8 cellular contexts compared by ENCODE assay signal in the genomic region with DNA sequence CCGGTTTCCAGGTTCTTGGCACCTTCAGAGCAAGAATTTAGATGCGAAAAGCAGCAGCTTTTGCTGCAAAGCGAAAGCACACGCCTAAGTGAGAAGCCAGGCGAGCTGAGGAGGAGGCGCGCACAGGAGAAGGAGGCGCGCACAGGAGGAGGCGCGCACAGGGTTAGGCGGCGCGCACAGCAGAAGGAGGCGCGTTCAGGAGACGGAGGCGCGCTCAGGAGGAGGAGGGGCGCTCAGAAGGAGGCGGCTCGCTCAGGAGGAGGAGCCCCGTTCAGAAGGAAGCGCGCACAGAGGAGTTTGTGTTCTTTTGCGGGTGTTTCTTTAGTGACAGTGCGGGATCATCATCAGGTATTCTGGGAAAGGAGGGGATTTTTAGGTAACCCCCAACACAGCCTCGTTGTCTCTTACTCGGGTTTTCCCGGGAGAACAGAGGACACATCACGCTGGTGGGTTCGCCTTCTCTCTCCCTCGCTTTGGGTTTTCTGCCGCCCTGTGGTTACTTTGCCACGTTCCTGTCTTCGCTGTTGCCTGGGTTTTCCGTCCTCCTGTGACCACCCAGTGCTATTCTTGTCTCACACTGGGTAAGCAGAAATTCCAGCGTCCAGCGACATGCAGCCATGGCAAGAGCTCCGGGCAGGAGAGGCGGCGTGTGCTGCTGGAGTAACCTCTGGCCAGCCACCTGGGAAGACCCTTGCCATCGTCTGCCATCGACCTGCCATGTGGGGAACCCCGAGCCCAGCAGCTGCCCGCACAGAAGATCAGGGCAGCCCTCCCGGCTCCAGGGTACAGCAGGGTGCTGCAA. TPM values are rescaled to one million over a fixed set of nuclear protein-coding genes. Genes with fewer than 3 reads are reported as not detected.
DNase-seq lines count a peak whose midpoint lies in the region; ATAC-seq and TF ChIP-seq lines count a peak whose summit lies in the region.

No MANE protein-coding gene starts in this region.

- intact Hi-C loops in colonic mucosa (cut with DNase I) = no loop called here

- DNase-seq in C1 segment of cervical spinal cord (lab: John Stamatoyannopoulos, UW) (peak in 12 of 14 donors; percentile 5 to 72 (median 51)), colonic mucosa (peak; percentile 69), lung microvascular endothelial cell (ENCODE audit: low read depth in 2 of 2) (peak; percentile 71 to 86), NCI-H187 (lab: John Stamatoyannopoulos, UW) (no peak)
- DNase-seq in activated CD4-positive, alpha-beta T cell treated with anti-CD3 and anti-CD28 coated beads for 48 hours = peak; percentile 67
- peak; percentile 36 for DNase-seq in stimulated activated CD8-positive, alpha-beta memory T cell treated with anti-CD3 and anti-CD28 coated beads, Interleukin-12 subunit alpha, Interleukin-12 subunit beta, amount 100 ng/mL, for 1 hour (ENCODE audit: low read depth)

- H3K9me3 ChIP-seq in HUES48 (ENCODE audit: control insufficient read depth, insufficient read depth, low read length) = no peaks in the 10 kb centered on the region
- no peaks in the 10 kb centered on the region for H3K9me3 ChIP-seq in colonic mucosa

- peak; percentile 78 for ATAC-seq in GM19438 (IDR thresholded peaks at IDR 0.05; ENCODE audit: low read depth, unreplicated experiment)

- TF ChIP-seq CTCF in colonic mucosa (IDR thresholded peaks at IDR 0.05) = no peak

- no peak overlapping the region; the same call in 1 of the 2 replicates for H3K9ac ChIP-seq in HUES48 (ENCODE audit: low read depth, low read length)
- peak overlapping the region in 1 of 2 donors; percentile 77 for H3K9ac ChIP-seq in colonic mucosa (ENCODE audit: low read depth in 2 of 2, low read length in 2 of 2)

- H3K4me1 ChIP-seq in HUES48 (ENCODE audit: control insufficient read depth, insufficient read depth, low read length) (no peaks in the 10 kb centered on the region), colonic mucosa (no peaks in the 10 kb centered on the region)

- H3K27ac ChIP-seq in HUES48 (ENCODE audit: low read depth, low read length) (peak overlapping the region; percentile 52), colonic mucosa (peak overlapping the region; percentile 60)

- no peaks in the 10 kb centered on the region for H3K27me3 ChIP-seq in HUES48 (ENCODE audit: control insufficient read depth, insufficient read depth, low read length)
- H3K27me3 ChIP-seq in colonic mucosa = no peaks in the 10 kb centered on the region

- peak overlapping the region; percentile 67 for H3K4me3 ChIP-seq in HUES48 (ENCODE audit: low read depth, low read length)
- H3K4me3 ChIP-seq in colonic mucosa = peak overlapping the region; percentile 40

- H3K36me3 ChIP-seq in HUES48 (ENCODE audit: control insufficient read depth, insufficient read depth, low read length) = peaks cover 48% of the 10 kb centered on the region
- no peaks in the 10 kb centered on the region for H3K36me3 ChIP-seq in colonic mucosa

RNA-seq across cellular contexts. Expression of gene WDR27, which starts 47.0 kb away (rescaled TPM):
- total RNA-seq in colonic mucosa = 10 to 100 TPM; 17.4 to 43.8 TPM
- total RNA-seq in lung microvascular endothelial cell = 10.9 and 18.7 TPM in 2 replicates

RNA-seq across cellular contexts. Expression of gene C6orf120, which starts 47.1 kb away (rescaled TPM):
- total RNA-seq in colonic mucosa (10 to 100 TPM; 28.7 to 31.9 TPM), lung microvascular endothelial cell (18.1 and 22.6 TPM in 2 replicates)

Comparison
In these comparisons a context has a peak if more than half of its experiments do, and no peak if none do; other contexts are left out.
1. DNase-seq: peak in C1 segment of cervical spinal cord (12 of 14), activated CD4-positive, alpha-beta T cell treated with anti-CD3 and anti-CD28 coated beads for 48 hours (single experiment), colonic mucosa (single experiment), lung microvascular endothelial cell (2 of 2) and stimulated activated CD8-positive, alpha-beta memory T cell treated with anti-CD3 and anti-CD28 coated beads, Interleukin-12 subunit alpha, Interleukin-12 subunit beta, amount 100 ng/mL, for 1 hour (single experiment); none in NCI-H187 (0 of 2).